ENCODE assay signal across 1 cellular context in the genomic region with DNA sequence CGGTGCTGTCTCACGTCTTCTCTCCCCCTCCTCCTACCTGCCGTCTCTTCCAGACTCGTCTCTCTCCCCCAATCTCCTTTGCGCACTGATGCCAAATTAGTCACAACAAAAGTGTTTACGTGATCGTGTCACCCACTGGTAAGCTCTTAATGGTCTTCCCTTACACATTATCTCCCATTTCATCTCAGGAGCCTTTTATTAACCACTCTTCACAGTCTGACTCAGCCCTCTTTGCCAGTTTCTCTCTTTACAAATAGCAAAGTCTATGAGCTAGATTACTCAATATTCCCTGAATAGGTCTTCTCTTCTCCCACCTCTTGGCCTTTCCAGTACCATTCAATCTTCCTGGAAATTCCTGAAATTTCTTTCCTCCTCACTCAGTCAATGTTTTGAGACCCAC.
A peak's percentile ranks its signal among the peaks of the same experiment; 100 is the strongest.
TF ChIP-seq lines count a peak whose summit lies in the region.

No MANE protein-coding gene starts in this region.

TF ChIP-seq in HEK293, 187 proteins besides CTCF, POLR2A, EP300 and RAD21 (continued from another document):
- peak; percentile 71 for TF ChIP-seq PRDM1 (tag by site-specific recombination; IDR thresholded peaks at IDR 0.05)
- TF ChIP-seq SETDB1 (IDR thresholded peaks at IDR 0.05; ENCODE audit: insufficient read length, low read length) = no peak
- TF ChIP-seq ZFHX2 (tag by site-specific recombination; conservative IDR thresholded peaks at IDR 0.05) = peak; percentile 53
- peak; percentile 76; the same call in 1 of the 2 replicates for TF ChIP-seq ZNF350 (tag by site-specific recombination; IDR thresholded peaks at IDR 0.05)
- TF ChIP-seq TRIM28 (IDR thresholded peaks at IDR 0.05; ENCODE audit: borderline replicate concordance, low read length) = peak; percentile 59; the same call in 1 of the 2 replicates
- TF ChIP-seq ZBTB17 (tag by site-specific recombination; IDR thresholded peaks at IDR 0.05) = peak; percentile 74
- 0 out of 2 replicates have a peak, but pooled peaks have one; percentile 35 for TF ChIP-seq ZNF501 (tag by site-specific recombination; IDR thresholded peaks at IDR 0.05)
- TF ChIP-seq ZNF112 (tag by site-specific recombination; IDR thresholded peaks at IDR 0.05) = no peak
- TF ChIP-seq FEZF1 (tag by site-specific recombination; IDR thresholded peaks at IDR 0.05) = peak; percentile 77
TF ChIP-seq in HEK293: peak in this region for 42.
